Comparison of ENCODE assay signal across 1 cellular context in the genomic region with DNA sequence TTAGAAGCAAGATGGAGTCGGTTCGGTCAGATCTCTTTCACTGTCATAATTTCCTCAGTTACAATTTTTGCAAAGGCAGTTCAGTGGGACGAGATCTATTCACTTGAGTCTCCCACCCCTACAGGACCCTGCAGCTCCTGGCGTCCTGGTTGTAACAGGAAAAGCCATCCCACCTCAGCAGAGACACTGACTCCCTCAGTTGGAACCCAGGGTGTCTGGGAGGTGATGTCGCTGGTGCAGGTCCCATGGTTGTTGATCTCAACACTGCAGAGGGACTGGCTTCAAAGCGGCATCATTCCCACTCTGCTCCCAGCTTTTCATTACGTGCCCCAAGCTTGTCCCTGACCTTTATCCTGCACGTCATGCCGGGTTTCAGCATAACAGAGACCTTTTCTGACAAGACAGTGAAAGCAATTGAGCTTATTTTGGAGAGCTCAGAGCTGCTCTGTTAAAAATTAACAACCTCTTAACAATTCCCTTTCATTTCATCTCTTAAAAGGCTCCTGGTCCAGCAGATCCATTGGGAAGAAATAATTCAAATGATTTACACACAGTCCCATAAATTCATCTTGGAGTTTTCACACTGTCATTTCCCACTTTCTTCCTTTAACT.
TF ChIP-seq lines count a peak whose summit lies in the region.

No MANE protein-coding gene starts in this region.

TF ChIP-seq in A549, 52 proteins besides CTCF, POLR2A, EP300 and RAD21 (continued from another document):
- no peak for TF ChIP-seq ZSCAN20 (CRISPR knock-in tag; IDR thresholded peaks at IDR 0.05)
- no peak for TF ChIP-seq EHF (CRISPR knock-in tag; IDR thresholded peaks at IDR 0.05)
- TF ChIP-seq FOXS1 (CRISPR knock-in tag; IDR thresholded peaks at IDR 0.05), result no peak
- TF ChIP-seq NR3C1 (IDR thresholded peaks at IDR 0.05), result no peak
- no peak for TF ChIP-seq HOXA7 (CRISPR knock-in tag; IDR thresholded peaks at IDR 0.05)
- TF ChIP-seq TFCP2L1 (CRISPR knock-in tag; IDR thresholded peaks at IDR 0.05), result no peak
TF ChIP-seq in A549: peak in this region for 0.
